8 cellular contexts compared by ENCODE assay signal in genomic region chr6:105993769-105994521, GRCh38.
DNase-seq lines count a peak whose midpoint lies in the region; ATAC-seq and TF ChIP-seq lines count a peak whose summit lies in the region.

No MANE protein-coding gene starts in this region.

- TF ChIP-seq CTCF in A673 (conservative IDR thresholded peaks at IDR 0.05; ENCODE audit: low read depth, low read length) (no peak), HFFc6 (IDR thresholded peaks at IDR 0.05) (no peak), tibial artery (IDR thresholded peaks at IDR 0.05) (no peak)

- H3K27me3 Mint-ChIP-seq in HFFc6 (ENCODE audit: insufficient read depth) = no peaks in the 10 kb centered on the region; the same call in 1 of the 2 replicates

- peaks cover 6% of the 10 kb centered on the region for H3K4me1 ChIP-seq in A673 (ENCODE audit: insufficient read depth, low read length, poor library complexity, severe bottlenecking)
- H3K4me1 ChIP-seq in ectodermal cell (ENCODE audit: control insufficient read depth, insufficient read depth, low read length) = peaks cover 17% of the 10 kb centered on the region
- H3K4me1 ChIP-seq in tibial artery = peaks cover 0 to 33% (median 15%) of the 10 kb centered on the region in 4 donors

- intact Hi-C loops in A673 (cut with micrococcal nuclease; ENCODE audit: unreplicated experiment) (loop anchor here (10.0 kb wide), 1 partner anchor 231 kb away; no protein-coding TSS in a partner anchor), tibial artery (cut with DNase I; ENCODE audit: low total_unique reads) (no loop called here)

- H3K27ac Mint-ChIP-seq in HFFc6 = peak overlapping the region; percentile 97

- H3K36me3 Mint-ChIP-seq in HFFc6 (ENCODE audit: low read depth) = peaks cover 9% of the 10 kb centered on the region; the same call in 1 of the 2 replicates

- peak overlapping the region; percentile 95 for H3K4me3 Mint-ChIP-seq in HFFc6

- CTCF ChIA-PET in A673 (lab: Charles Lee) = no interaction called here

- H3K4me3 ChIP-seq in A673 (ENCODE audit: low read depth, low read length, poor library complexity, severe bottlenecking) (peak overlapping the region; percentile 51), ectodermal cell (ENCODE audit: insufficient read depth, low read depth, low read length) (peak overlapping the region; percentile 27), tibial artery (peak overlapping the region; percentile 51 to 56)

- H3K36me3 ChIP-seq in A673 (ENCODE audit: insufficient read depth, low read length, poor library complexity, severe bottlenecking) (no peaks in the 10 kb centered on the region), ectodermal cell (ENCODE audit: control insufficient read depth, insufficient read depth, low read length) (no peaks in the 10 kb centered on the region), tibial artery (no peaks in the 10 kb centered on the region)

- H3K4me1 Mint-ChIP-seq in HFFc6 (ENCODE audit: low read depth) = peaks cover 52% of the 10 kb centered on the region

- no peaks in the 10 kb centered on the region for H3K9me3 Mint-ChIP-seq in HFFc6

- BruUV-seq in A673 (replicated peaks; lab: Mats Ljungman, UMichigan) = no TSS peak

- POLR2A ChIA-PET in A673 (lab: Charles Lee; ENCODE audit: low non-redundant PET) = no interaction called here

- ATAC-seq in GM19351 (IDR thresholded peaks at IDR 0.05; ENCODE audit: unreplicated experiment) = no peak

- H3K27me3 ChIP-seq in A673 (replicated peaks; ENCODE audit: insufficient read depth, low read depth, low read length, poor library complexity) (peaks cover 58% of the 10 kb centered on the region), ectodermal cell (ENCODE audit: control insufficient read depth, insufficient read depth, low read length, poor library complexity, severe bottlenecking) (peaks cover 88% of the 10 kb centered on the region), tibial artery (peaks cover 0 to 87% of the 10 kb centered on the region in 2 donors)

- WGBS in ectodermal cell, 2 experiments = 1% methylated on average over 54 of the region's 54 CpGs

- H3K9me3 ChIP-seq in A673 (ENCODE audit: low read depth, low read length, poor library complexity, severe bottlenecking) = no peaks in the 10 kb centered on the region
- H3K9me3 ChIP-seq in ectodermal cell (ENCODE audit: control insufficient read depth, low read length) = no peaks in the 10 kb centered on the region
- H3K9me3 ChIP-seq in tibial artery = no peaks in the 10 kb centered on the region

- H3K27ac ChIP-seq in A673 (ENCODE audit: low read depth, low read length, poor library complexity, severe bottlenecking) = no peak overlapping the region
- H3K27ac ChIP-seq in ectodermal cell (ENCODE audit: insufficient read depth, low read depth, low read length, poor library complexity, severe bottlenecking) = no peak overlapping the region
- H3K27ac ChIP-seq in tibial artery = peak overlapping the region; percentile 31 to 40

- DNase-seq in A673 (ENCODE audit: low spot score) (peak; percentile 55), HFFc6 (peak; percentile 1), mucosa of gallbladder (ENCODE audit: low spot score) (peak; percentile 40), tibial artery (peak in 1 of 2 donors; percentile 32), DMS153 (lab: John Stamatoyannopoulos, UW) (no peak)
- peak; percentile 47 to 49 for DNase-seq in activated CD4-positive, alpha-beta T cell treated with anti-CD3 and anti-CD28 coated beads for 4 hours

Comparison
In these comparisons a context has a peak if more than half of its experiments do, and no peak if none do; other contexts are left out.
1. H3K27ac ChIP-seq: peak in tibial artery (2 of 2); none in A673 (single experiment) and ectodermal cell (single experiment).
2. Peak in every context shown above with its lines, with median percentiles within 50 percentile points of each other: H3K4me3 ChIP-seq.